Comparison of ENCODE assay signal across 16 cellular contexts in the genomic region with DNA sequence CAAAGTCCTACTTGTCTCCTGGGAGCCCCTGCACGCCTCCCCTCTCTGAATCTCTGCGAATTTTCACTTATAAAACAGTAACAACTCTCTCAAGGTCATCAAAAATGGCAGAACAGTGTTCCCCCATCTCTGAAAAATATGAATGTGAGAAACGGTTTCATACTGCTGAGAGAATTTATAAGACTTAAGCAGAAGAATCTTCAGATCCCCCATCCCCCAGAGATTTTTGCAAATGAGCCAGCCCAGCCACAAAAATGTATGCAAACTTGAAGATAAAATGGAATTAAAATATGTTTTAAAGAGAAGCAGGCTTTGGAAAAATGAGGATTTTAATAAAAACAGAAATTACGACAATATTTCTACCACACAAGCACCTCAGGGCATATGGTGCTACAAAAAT.
DNase-seq lines count a peak whose midpoint lies in the region; TF ChIP-seq lines count a peak whose summit lies in the region.
"Had no signal": no experiment of that assay in that cellular context is flagged by ENCODE, and none has a peak within 500 bp of the region (broad histone marks: within the 10 kb centered on the region; RNA-seq: fewer than 3 reads in every experiment).

No MANE protein-coding gene starts in this region.

- no peaks in the 10 kb centered on the region for H3K36me3 ChIP-seq in adipocyte (ENCODE audit: control insufficient read depth, insufficient read depth, low read length, severe bottlenecking)
- H3K36me3 ChIP-seq in smooth muscle cell (ENCODE audit: low read depth), result no peaks in the 10 kb centered on the region
- H3K36me3 ChIP-seq: BLaER1 had no signal

- H3K4me3 ChIP-seq in adipocyte (ENCODE audit: low read length) (no peak overlapping the region), smooth muscle cell (no peak overlapping the region)
- H3K4me3 ChIP-seq: A549, BLaER1 had no signal

- H3K27me3 ChIP-seq in adipocyte (replicated peaks; ENCODE audit: control insufficient read depth, insufficient read depth, low read length), result no peaks in the 10 kb centered on the region
- H3K27me3 ChIP-seq in smooth muscle cell (ENCODE audit: low read depth), result no peaks in the 10 kb centered on the region
- H3K27me3 ChIP-seq: BLaER1 had no signal

- WGBS in smooth muscle cell (ENCODE audit: low lambda C conversion rate), result 73% methylated on average over 4 of the region's 4 CpGs

- H3K9me3 ChIP-seq in adipocyte (ENCODE audit: control insufficient read depth, low read length), result no peaks in the 10 kb centered on the region
- no peaks in the 10 kb centered on the region for H3K9me3 ChIP-seq in smooth muscle cell (replicated peaks; ENCODE audit: low read depth)
- H3K9me3 ChIP-seq: A549, BLaER1 had no signal

- TF ChIP-seq CTCF in smooth muscle cell (IDR thresholded peaks at IDR 0.05; ENCODE audit: borderline replicate concordance, insufficient read depth, poor library complexity, severe bottlenecking), result no peak

- H3K9ac ChIP-seq in adipocyte (ENCODE audit: low read length) (no peak overlapping the region), smooth muscle cell (ENCODE audit: low read depth) (peak overlapping the region; percentile 44)
- H3K9ac ChIP-seq: BLaER1 had no signal

- H2AFZ ChIP-seq in smooth muscle cell (ENCODE audit: low read depth), result no peak overlapping the region

- peaks cover 19% of the 10 kb centered on the region for H3F3A ChIP-seq in smooth muscle cell (ENCODE audit: low read depth)

- H3K4me1 ChIP-seq in adipocyte (ENCODE audit: control insufficient read depth, insufficient read depth, low read length), result peaks cover 10% of the 10 kb centered on the region
- H3K4me1 ChIP-seq in smooth muscle cell (ENCODE audit: low read depth), result peaks cover 13% of the 10 kb centered on the region

- peaks cover 5% of the 10 kb centered on the region for H4K20me1 ChIP-seq in smooth muscle cell (ENCODE audit: low read depth)
- H4K20me1 ChIP-seq: BLaER1 had no signal

- H3K79me2 ChIP-seq in smooth muscle cell (ENCODE audit: low read depth), result peaks cover 3% of the 10 kb centered on the region

- DNase-seq in GM03348 (ENCODE audit: low spot score) (peak; percentile 16), adipocyte (ENCODE audit: low read depth) (peak; percentile 50), fibroblast of peridontal ligament (ENCODE audit: extremely low read depth) (peak; percentile 82), smooth muscle cell (lab: John Stamatoyannopoulos, UW; ENCODE audit: unreplicated experiment) (no peak), nucleus accumbens (lab: John Stamatoyannopoulos, UW) (no peak), COLO829 (ENCODE audit: low spot score) (no peak)
- DNase-seq in activated naive CD4-positive, alpha-beta T cell treated with Interleukin-2 at 50 U/mL for 16 hours, result no peak
- DNase-seq: CD4-positive, alpha-beta memory T cell; KBM-7; MV-4-11; NCI-H1417; NCI-H187 treated with DMSO at 0.1 percent for 48 hours; NCI-H2227 treated with DMSO at 0.1 percent for 48 hours; NCI-H774 had no signal

- peak overlapping the region; percentile 76 for H3K4me2 ChIP-seq in smooth muscle cell
- H3K4me2 ChIP-seq: BLaER1 had no signal

- peak overlapping the region; percentile 92 for H3K27ac ChIP-seq in smooth muscle cell (ENCODE audit: low read depth)
- H3K27ac ChIP-seq: BLaER1 had no signal

Comparison
In these comparisons a context has a peak if more than half of its experiments do, and no peak if none do; other contexts are left out.
1. DNase-seq: peak in GM03348 (single experiment), adipocyte (single experiment) and fibroblast of peridontal ligament (single experiment); none in smooth muscle cell (single experiment), nucleus accumbens (0 of 56), activated naive CD4-positive, alpha-beta T cell treated with Interleukin-2 at 50 U/mL for 16 hours (single experiment) and COLO829 (single experiment).